ENCODE assay signal across 2 cellular contexts in genomic region chr20:48885237-48885636, GRCh38.
TF ChIP-seq lines count a peak whose summit lies in the region.

No MANE protein-coding gene starts in this region.

TF ChIP-seq in HEK293, 187 proteins besides CTCF, POLR2A, EP300 and RAD21:
- TF ChIP-seq GLI4 (tag by site-specific recombination; IDR thresholded peaks at IDR 0.05) (no peak), PRDM4 (tag by site-specific recombination; IDR thresholded peaks at IDR 0.05) (peak; percentile 71)

TF ChIP-seq in K562, 482 proteins besides CTCF, POLR2A, EP300 and RAD21:
- TF ChIP-seq EWSR1 (IDR thresholded peaks at IDR 0.05; ENCODE audit: borderline replicate concordance, low read depth, partially characterized antibody) (no peak), PHF21A (IDR thresholded peaks at IDR 0.05; ENCODE audit: borderline replicate concordance, low read depth) (no peak), SIN3A (IDR thresholded peaks at IDR 0.05; ENCODE audit: borderline replicate concordance in 2 of 2, control insufficient read depth in 1 of 2, low read depth in 2 of 2, low read length in 2 of 2) (no peak), MIER1 (IDR thresholded peaks at IDR 0.05; ENCODE audit: low read depth) (peak; percentile 82), CREM (IDR thresholded peaks at IDR 0.05; ENCODE audit: low read depth) (no peak), RBM25 (IDR thresholded peaks at IDR 0.05; ENCODE audit: low read depth, low read length, severe bottlenecking) (peak; percentile 63), ATF2 (CRISPR knock-in tag; IDR thresholded peaks at IDR 0.05) (no peak), KAT8 (IDR thresholded peaks at IDR 0.05; ENCODE audit: low read depth) (no peak), ZFP36 (IDR thresholded peaks at IDR 0.05; ENCODE audit: low read depth, low read length, partially characterized antibody) (peak; percentile 78), ELK3 (CRISPR knock-in tag; IDR thresholded peaks at IDR 0.05) (no peak), ZNF311 (CRISPR knock-in tag; IDR thresholded peaks at IDR 0.05) (no peak), STAT5A (IDR thresholded peaks at IDR 0.05; ENCODE audit: borderline replicate concordance, low read length) (no peak), CC2D1A (IDR thresholded peaks at IDR 0.05) (no peak), ZNF407 (IDR thresholded peaks at IDR 0.05; ENCODE audit: low read depth) (0 out of 2 replicates have a peak, but pooled peaks have one; percentile 21)
